ENCODE assay signal across 8 cellular contexts in the genomic region with DNA sequence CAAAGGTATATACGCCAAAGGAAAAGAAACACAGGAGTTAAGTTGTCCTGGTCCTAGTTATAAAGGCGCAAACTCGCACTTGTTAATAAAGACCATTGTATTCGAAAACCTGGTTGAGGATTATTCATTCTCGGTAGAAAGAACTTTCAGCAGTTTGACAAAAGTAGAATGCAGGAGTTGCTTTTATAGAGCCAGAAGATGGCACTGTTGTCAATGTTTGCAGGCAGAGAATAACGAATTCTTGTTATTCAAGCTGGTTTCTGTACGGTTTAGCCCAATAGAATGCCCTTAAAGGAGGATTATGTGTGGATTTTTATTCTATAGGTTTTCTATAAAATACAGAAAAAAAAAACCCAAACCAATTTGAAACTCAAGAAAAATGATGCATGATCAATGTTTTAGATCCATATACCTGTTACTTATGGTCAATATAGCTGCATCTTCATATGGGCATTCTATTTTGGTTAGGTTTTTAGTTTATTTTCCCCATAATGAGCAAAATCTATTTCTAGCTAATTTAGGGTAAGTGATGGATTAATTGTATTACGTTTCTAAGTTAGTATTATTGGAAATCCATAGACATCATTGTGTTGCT.
DNase-seq lines count a peak whose midpoint lies in the region; ATAC-seq and TF ChIP-seq lines count a peak whose summit lies in the region.

No MANE protein-coding gene starts in this region.

- H3K27ac ChIP-seq in OCI-LY3 (ENCODE audit: low read length) (no peak overlapping the region), colonic mucosa (peak overlapping the region; percentile 67)

- H3K79me2 ChIP-seq in OCI-LY3 (ENCODE audit: low read length): no peaks in the 10 kb centered on the region

- no peak overlapping the region for H3K4me3 Mint-ChIP-seq in activated CD4-positive, alpha-beta T cell treated with anti-CD3 and anti-CD28 coated beads for 36 hours

- no peak overlapping the region for H3K4me2 ChIP-seq in OCI-LY3 (ENCODE audit: low read length)

- no peaks in the 10 kb centered on the region for H4K20me1 ChIP-seq in OCI-LY3 (ENCODE audit: insufficient read depth, low read length)

- CTCF ChIA-PET in activated CD4-positive, alpha-beta T cell treated with anti-CD3 and anti-CD28 coated beads for 36 hours (lab: Charles Lee): interaction anchor here (0.7 to 3.9 kb wide), 25 partner anchors 9 to 1547 kb away, joined by 3 to 42 read pairs (median 4); no protein-coding TSS in a partner anchor

- no peak for ATAC-seq in activated CD4-positive, alpha-beta T cell treated with anti-CD3 and anti-CD28 coated beads for 36 hours
- ATAC-seq in HG03039 (IDR thresholded peaks at IDR 0.05; ENCODE audit: unreplicated experiment): no peak

- H3K36me3 ChIP-seq in OCI-LY3 (replicated peaks; ENCODE audit: low read depth, low read length): no peaks in the 10 kb centered on the region
- H3K36me3 ChIP-seq in colonic mucosa: no peaks in the 10 kb centered on the region

- no peaks in the 10 kb centered on the region for H3K36me3 Mint-ChIP-seq in activated CD4-positive, alpha-beta T cell treated with anti-CD3 and anti-CD28 coated beads for 36 hours (ENCODE audit: low read depth)

- no peaks in the 10 kb centered on the region for H3K9me3 Mint-ChIP-seq in activated CD4-positive, alpha-beta T cell treated with anti-CD3 and anti-CD28 coated beads for 36 hours (ENCODE audit: low read depth)

- H3K27ac Mint-ChIP-seq in activated CD4-positive, alpha-beta T cell treated with anti-CD3 and anti-CD28 coated beads for 36 hours: no peak overlapping the region

- H3K4me1 Mint-ChIP-seq in activated CD4-positive, alpha-beta T cell treated with anti-CD3 and anti-CD28 coated beads for 36 hours: no peaks in the 10 kb centered on the region

- no peaks in the 10 kb centered on the region for H3K9me3 ChIP-seq in OCI-LY3 (ENCODE audit: insufficient read depth, low read length)
- no peaks in the 10 kb centered on the region for H3K9me3 ChIP-seq in colonic mucosa

- peak; percentile 80 for TF ChIP-seq CTCF in OCI-LY3 (IDR thresholded peaks at IDR 0.05; ENCODE audit: low read depth, low read length)
- TF ChIP-seq CTCF in colonic mucosa (IDR thresholded peaks at IDR 0.05): peak; percentile 47

- H3K27me3 ChIP-seq in OCI-LY3 (ENCODE audit: low read depth, low read length): peaks cover 38% of the 10 kb centered on the region
- no peaks in the 10 kb centered on the region for H3K27me3 ChIP-seq in colonic mucosa

- POLR2A ChIA-PET in activated CD4-positive, alpha-beta T cell treated with anti-CD3 and anti-CD28 coated beads for 36 hours (lab: Charles Lee): interaction anchor here (0.7 kb wide), 1 partner anchor 322 kb away, joined by 3 read pairs; no protein-coding TSS in a partner anchor

- no peak overlapping the region for H2AFZ ChIP-seq in OCI-LY3 (ENCODE audit: low read depth, low read length)

- intact Hi-C loops in colonic mucosa (cut with DNase I): loop anchor here (5.0 kb wide), 2 partner anchors 458 to 1148 kb away; no protein-coding TSS in a partner anchor
- intact Hi-C loops in activated CD4-positive, alpha-beta T cell treated with anti-CD3 and anti-CD28 coated beads for 36 hours (cut with DNase I, micrococcal nuclease): loop anchor here (1.0 to 10.0 kb wide), 6 partner anchors 1148 to 1424 kb away; no protein-coding TSS in a partner anchor

- H3K4me3 ChIP-seq in OCI-LY3 (ENCODE audit: low read length) (no peak overlapping the region), colonic mucosa (no peak overlapping the region)

- H3K27me3 Mint-ChIP-seq in activated CD4-positive, alpha-beta T cell treated with anti-CD3 and anti-CD28 coated beads for 36 hours: peaks cover 42% of the 10 kb centered on the region

- peak; percentile 16 for DNase-seq in stimulated activated CD4-positive, alpha-beta T cell treated with anti-CD3 and anti-CD28 coated beads, Interleukin-4, amount 100 ng/mL, for 24 hours
- DNase-seq in stimulated activated CD4-positive, alpha-beta T cell treated with anti-CD3 and anti-CD28 coated beads, Interleukin-4, amount 100 ng/mL, for 4 hours: no peak
- DNase-seq in HS-27A (ENCODE audit: low read depth) (peak; percentile 27), colonic mucosa (peak; percentile 58), middle frontal gyrus (ENCODE audit: extremely low spot score, low spot score) (peak; percentile 68)
- DNase-seq in activated CD4-positive, alpha-beta T cell treated with anti-CD3 and anti-CD28 coated beads for 36 hours: no peak

- H3K9ac ChIP-seq in OCI-LY3 (ENCODE audit: low read length) (no peak overlapping the region), colonic mucosa (ENCODE audit: low read depth in 2 of 2, low read length in 2 of 2) (peak overlapping the region in 1 of 2 donors; percentile 61)

- H3K4me1 ChIP-seq in OCI-LY3 (ENCODE audit: low read length) (peaks cover 10% of the 10 kb centered on the region), colonic mucosa (no peaks in the 10 kb centered on the region)

Comparison
In these comparisons a context has a peak if more than half of its experiments do, and no peak if none do; other contexts are left out.
1. DNase-seq: peak in stimulated activated CD4-positive, alpha-beta T cell treated with anti-CD3 and anti-CD28 coated beads, Interleukin-4, amount 100 ng/mL, for 24 hours (single experiment), HS-27A (single experiment), colonic mucosa (single experiment) and middle frontal gyrus (single experiment); none in stimulated activated CD4-positive, alpha-beta T cell treated with anti-CD3 and anti-CD28 coated beads, Interleukin-4, amount 100 ng/mL, for 4 hours (0 of 2) and activated CD4-positive, alpha-beta T cell treated with anti-CD3 and anti-CD28 coated beads for 36 hours (single experiment).